In the genomic region with DNA sequence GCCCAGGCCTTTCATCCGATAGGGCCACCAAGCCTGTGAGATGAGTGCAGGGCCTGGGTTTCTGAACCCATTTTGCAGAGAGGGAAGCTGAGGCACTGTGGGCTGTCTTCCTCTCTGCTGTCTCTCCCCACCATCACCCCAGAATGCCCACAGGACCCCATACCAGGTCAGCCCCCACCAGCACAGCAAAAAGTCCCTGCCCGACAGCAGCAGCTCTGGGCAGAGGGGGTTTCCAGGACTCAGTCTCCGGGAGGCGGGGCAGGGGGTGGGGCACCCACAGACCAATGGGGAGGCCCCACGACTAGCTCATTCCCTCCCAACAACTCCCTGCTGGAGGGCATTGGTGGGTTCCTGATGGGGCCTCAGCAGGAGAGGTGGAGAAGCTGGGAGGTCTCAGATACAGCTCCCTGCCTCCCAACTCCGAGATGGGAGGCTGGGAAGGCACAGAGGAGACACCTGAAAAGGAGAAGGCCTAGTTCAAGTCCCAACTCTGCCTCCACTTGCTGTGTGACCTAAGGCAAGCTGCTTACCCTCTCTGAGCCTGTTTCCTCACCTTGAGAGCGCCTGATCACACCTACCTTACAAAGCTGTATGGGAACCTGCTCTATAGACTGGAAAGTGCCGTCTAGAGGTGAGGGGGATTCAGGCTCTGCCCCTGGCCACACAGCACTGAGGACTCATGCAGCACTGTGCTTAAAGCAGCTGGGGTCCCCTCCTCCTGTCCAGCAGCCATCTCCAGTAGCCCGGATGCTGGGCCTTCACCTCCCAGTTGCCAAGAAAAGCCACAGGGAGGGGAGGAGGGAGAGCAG, we compare ENCODE assay signal across 8 cellular contexts. TPM values are rescaled to one million over a fixed set of nuclear protein-coding genes. Genes with fewer than 3 reads are reported as not detected.
DNase-seq lines count a peak whose midpoint lies in the region; ATAC-seq and TF ChIP-seq lines count a peak whose summit lies in the region.

No MANE protein-coding gene starts in this region.

- ATAC-seq in GM18867 (IDR thresholded peaks at IDR 0.05; ENCODE audit: unreplicated experiment) (no peak), GM18519 (IDR thresholded peaks at IDR 0.05; ENCODE audit: low FRiP score, unreplicated experiment) (no peak)

- H3K4me1 Mint-ChIP-seq in activated CD4-positive, alpha-beta T cell treated with anti-CD3 and anti-CD28 coated beads, Interleukin-2, amount 10 ng/mL, durations not matched to agents 24 days and 14 days: peaks cover 48% of the 10 kb centered on the region

- no peak overlapping the region for H3K4me3 Mint-ChIP-seq in activated CD4-positive, alpha-beta T cell treated with anti-CD3 and anti-CD28 coated beads, Interleukin-2, amount 10 ng/mL, durations not matched to agents 24 days and 14 days

- H3K27me3 ChIP-seq in prostate gland (replicated peaks; ENCODE audit: insufficient read depth): no peaks in the 10 kb centered on the region

- no peaks in the 10 kb centered on the region for H3K36me3 ChIP-seq in prostate gland

- H3K36me3 Mint-ChIP-seq in activated CD4-positive, alpha-beta T cell treated with anti-CD3 and anti-CD28 coated beads, Interleukin-2, amount 10 ng/mL, durations not matched to agents 24 days and 14 days (ENCODE audit: low read depth): peaks cover 9% of the 10 kb centered on the region

- H3K9me3 Mint-ChIP-seq in activated CD4-positive, alpha-beta T cell treated with anti-CD3 and anti-CD28 coated beads, Interleukin-2, amount 10 ng/mL, durations not matched to agents 24 days and 14 days: no peaks in the 10 kb centered on the region

- TF ChIP-seq CTCF in GM10248 (IDR thresholded peaks at IDR 0.05; ENCODE audit: control extremely low read depth, extremely low read depth, low read depth, missing control alignments): no peak
- TF ChIP-seq CTCF in prostate gland (IDR thresholded peaks at IDR 0.05): no peak

- DNase-seq in GM10248 (ENCODE audit: extremely low spot score): peak; percentile 86
- peak; percentile 83 for DNase-seq in activated CD4-positive, alpha-beta T cell treated with anti-CD3 and anti-CD28 coated beads, Interleukin-2, amount 10 ng/mL, durations not matched to agents 24 days and 14 days
- peak; percentile 69 for DNase-seq in effector CD4-positive, alpha-beta T cell
- no peak for DNase-seq in prostate gland (ENCODE audit: low spot score)
- no peak for DNase-seq in SIG-M5 (lab: John Stamatoyannopoulos, UW)
- DNase-seq in dedifferentiated amniotic fluid mesenchymal stem cell (ENCODE audit: extremely low spot score): no peak

- CTCF ChIA-PET in GM10248 (lab: Yijun Ruan, JAX): interaction anchor here (0.9 to 2.0 kb wide), 9 partner anchors 14 to 279 kb away, joined by 3 to 9 read pairs (median 4); partner anchors contain the start of gene APOBEC3C

- intact Hi-C loops in activated CD4-positive, alpha-beta T cell treated with anti-CD3 and anti-CD28 coated beads, Interleukin-2, amount 10 ng/mL, durations not matched to agents 24 days and 14 days (cut with micrococcal nuclease): no loop called here
- intact Hi-C loops in prostate gland (cut with DNase I): no loop called here

- H3K9me3 ChIP-seq in prostate gland: no peaks in the 10 kb centered on the region

- TF ChIP-seq POLR2A in prostate gland (IDR thresholded peaks at IDR 0.05): no peak

- peak overlapping the region; percentile 71 to 98 for H3K27ac ChIP-seq in prostate gland

- 47% methylated on average over 7 of the region's 9 CpGs for WGBS in prostate gland

- POLR2A ChIA-PET in GM10248 (lab: Yijun Ruan, JAX): interaction anchor here (1.1 to 1.5 kb wide), 3 partner anchors 13 to 170 kb away, joined by 3 to 11 read pairs (median 4); partner anchors contain the start of gene RPL3

- peaks cover 7% of the 10 kb centered on the region for H3K27me3 Mint-ChIP-seq in activated CD4-positive, alpha-beta T cell treated with anti-CD3 and anti-CD28 coated beads, Interleukin-2, amount 10 ng/mL, durations not matched to agents 24 days and 14 days

- H3K4me1 ChIP-seq in prostate gland (replicated peaks): peaks cover 23% of the 10 kb centered on the region

- H3K27ac Mint-ChIP-seq in activated CD4-positive, alpha-beta T cell treated with anti-CD3 and anti-CD28 coated beads, Interleukin-2, amount 10 ng/mL, durations not matched to agents 24 days and 14 days: peak overlapping the region; percentile 67

- no peak overlapping the region for H3K4me3 ChIP-seq in prostate gland

RNA-seq across cellular contexts. Expression of gene CBX7, which starts 3.5 kb away (rescaled TPM):
- 10.8 and 11.6 TPM in 2 replicates for total RNA-seq in activated CD4-positive, alpha-beta T cell treated with anti-CD3 and anti-CD28 coated beads, Interleukin-2, amount 10 ng/mL, durations not matched to agents 24 days and 14 days
- total RNA-seq in prostate gland: 100 to 1,000 TPM in 1 of 2 donors, 10 to 100 TPM in 1; 82.7 to 115 TPM

RNA-seq across cellular contexts. Expression of gene APOBEC3H, which starts 51.9 kb away (rescaled TPM):
- total RNA-seq in activated CD4-positive, alpha-beta T cell treated with anti-CD3 and anti-CD28 coated beads, Interleukin-2, amount 10 ng/mL, durations not matched to agents 24 days and 14 days: 5.8 and 7.6 TPM in 2 replicates
- 1 to 10 TPM in 1 of 2 donors, not detected in 1; 4.1 TPM for total RNA-seq in prostate gland

Comparison
In these comparisons a context has a peak if more than half of its experiments do, and no peak if none do; other contexts are left out.
1. DNase-seq: peak in GM10248 (single experiment), activated CD4-positive, alpha-beta T cell treated with anti-CD3 and anti-CD28 coated beads, Interleukin-2, amount 10 ng/mL, durations not matched to agents 24 days and 14 days (single experiment) and effector CD4-positive, alpha-beta T cell (single experiment); none in prostate gland (single experiment), SIG-M5 (single experiment) and dedifferentiated amniotic fluid mesenchymal stem cell (single experiment).